ENCODE assay signal across 7 cellular contexts in the genomic region with DNA sequence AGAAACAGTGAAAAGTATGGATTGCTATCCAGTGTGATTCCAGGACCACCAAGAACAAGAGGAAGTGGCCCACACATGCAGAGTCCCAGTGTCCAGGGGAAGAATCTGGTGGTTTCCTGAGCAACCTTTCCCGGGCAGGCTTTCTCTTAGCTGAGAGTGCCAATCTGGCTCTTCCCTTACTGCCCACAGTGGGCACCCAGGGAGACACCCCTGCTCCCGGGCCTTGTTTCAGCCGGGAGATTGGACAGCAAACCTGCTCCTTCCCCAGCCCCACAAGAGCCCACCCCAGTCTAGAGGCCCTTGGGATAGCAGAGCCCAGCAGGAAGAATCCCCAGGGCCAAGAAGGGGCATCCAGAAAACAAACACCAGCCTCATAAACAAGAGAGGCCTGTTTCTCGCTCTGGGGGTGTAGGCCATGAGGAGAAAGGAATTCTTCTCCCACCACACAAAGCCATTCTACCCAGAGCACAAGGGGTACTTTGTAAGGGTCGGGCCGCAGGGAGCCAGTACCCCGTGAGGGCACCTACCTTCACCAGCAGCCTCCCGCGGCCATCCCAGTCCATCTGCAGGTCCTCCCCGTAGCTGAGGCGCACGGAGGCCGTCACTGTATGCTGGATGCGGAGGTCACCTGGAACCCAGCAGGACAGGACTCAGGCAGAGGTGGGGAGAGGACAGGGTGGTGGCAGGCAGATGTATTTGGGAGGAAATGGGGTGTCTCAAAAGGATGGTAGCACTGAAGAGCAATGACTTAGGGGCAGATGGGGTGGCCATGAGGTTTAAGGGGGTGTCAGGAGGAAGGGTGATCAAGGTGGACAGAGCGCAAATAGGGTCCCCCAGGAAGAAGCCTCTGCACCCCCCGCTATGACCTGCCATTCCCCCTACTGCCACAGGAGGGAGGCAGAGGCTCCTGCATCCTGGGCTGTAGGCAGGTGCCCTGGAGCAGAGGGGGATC.
DNase-seq lines count a peak whose midpoint lies in the region; ATAC-seq, FAIRE-seq and TF ChIP-seq lines count a peak whose summit lies in the region.

No MANE protein-coding gene starts in this region.

- peak; percentile 73 for ATAC-seq in HepG2
- no peak for ATAC-seq in HG02885 (IDR thresholded peaks at IDR 0.05; ENCODE audit: poor library complexity, unreplicated experiment)

- POLR2A ChIA-PET in HepG2 (lab: Yijun Ruan, JAX) = no interaction called here

- peak overlapping the region; percentile 53; the same call in 1 of the 2 replicates for H3K9ac ChIP-seq in HepG2 (ENCODE audit: insufficient read depth, low read depth, low read length)

- H3K9me3 ChIP-seq in MG63 = no peaks in the 10 kb centered on the region
- no peaks in the 10 kb centered on the region for H3K9me3 ChIP-seq in HepG2 (ENCODE audit: low read length)

- H3K27me3 Mint-ChIP-seq in chondrocyte (ENCODE audit: low read depth) = no peaks in the 10 kb centered on the region

- no peak overlapping the region for H2AFZ ChIP-seq in HepG2 (ENCODE audit: low read length)

- TF ChIP-seq EP300 in HepG2 (IDR thresholded peaks at IDR 0.05; ENCODE audit: low read depth in 2 of 2, low read length in 2 of 2) = no peak
- TF ChIP-seq EP300 in HepG2 (CRISPR knock-in tag; IDR thresholded peaks at IDR 0.05; ENCODE audit: borderline replicate concordance) = no peak

- peak overlapping the region; percentile 41 for H3K27ac Mint-ChIP-seq in chondrocyte (ENCODE audit: unreplicated experiment)

- H3K36me3 ChIP-seq in MG63 (no peaks in the 10 kb centered on the region), HepG2 (replicated peaks in 1 of 2; ENCODE audit: control insufficient read depth in 1 of 2, insufficient read depth in 2 of 2, low read length in 2 of 2) (no peaks in the 10 kb centered on the region)

- H3K9me3 Mint-ChIP-seq in chondrocyte (ENCODE audit: low read depth) = no peaks in the 10 kb centered on the region

- WGBS in HepG2 (ENCODE audit: low lambda C conversion rate) = 32% methylated on average over 14 of the region's 16 CpGs

- CTCF ChIA-PET in HepG2 (lab: Yijun Ruan, JAX; ENCODE audit: low intra/inter-chr PET ratio, low total read pairs) = interaction anchor here (1.2 to 1.8 kb wide), 3 partner anchors 22 to 222 kb away, joined by 3 to 11 read pairs (median 3); no protein-coding TSS in a partner anchor

- TF ChIP-seq RAD21 in HepG2 (CRISPR knock-in tag; IDR thresholded peaks at IDR 0.05) = peak; percentile 89

- no peaks in the 10 kb centered on the region for H3K79me2 ChIP-seq in HepG2 (ENCODE audit: insufficient read depth, low read length)

- H3K27ac ChIP-seq in HepG2 (ENCODE audit: extremely low read length, insufficient read depth, low read length) = no peak overlapping the region

- no peaks in the 10 kb centered on the region for H4K20me1 ChIP-seq in HepG2 (ENCODE audit: insufficient read depth, low read length)

- H3K4me3 Mint-ChIP-seq in chondrocyte (ENCODE audit: unreplicated experiment) = no peak overlapping the region

- no peaks in the 10 kb centered on the region for H3K27me3 ChIP-seq in MG63
- peaks cover 0 to 15% of the 10 kb centered on the region in 2 experiments; a peak in 2 of 5 replicates for H3K27me3 ChIP-seq in HepG2 (ENCODE audit: control insufficient read depth in 1 of 2, insufficient read depth in 2 of 2, low read length in 2 of 2)

- H3K4me3 ChIP-seq in MG63 (no peak overlapping the region), HepG2 (replicated peaks in 1 of 3; ENCODE audit: insufficient read depth in 1 of 3, low read depth in 2 of 3, low read length in 3 of 3) (peak overlapping the region in 1 of 3 experiments; percentile 42; a peak in 1 of 6 replicates)

- H3K4me2 ChIP-seq in HepG2 (ENCODE audit: low read depth, low read length) = peak overlapping the region; percentile 66

- no peaks in the 10 kb centered on the region for H3K36me3 Mint-ChIP-seq in chondrocyte (ENCODE audit: low read depth)

- no peak for TF ChIP-seq POLR2A in HepG2 (IDR thresholded peaks at IDR 0.05; ENCODE audit: insufficient read depth in 1 of 2, low read depth in 2 of 2, low read length in 2 of 2)

- peaks cover 22% of the 10 kb centered on the region for H3K4me1 Mint-ChIP-seq in chondrocyte (ENCODE audit: low read depth)

- in situ Hi-C loops in HepG2 (cut with HindIII; ENCODE audit: extremely low pct_ligation_motif_present, low pct_unique_long_range_greater_than_20kb) = loop anchor here (5.0 to 25.0 kb wide), 3 partner anchors 120 to 400 kb away; a partner anchor contains a TSS

- H3K4me1 ChIP-seq in HepG2 (ENCODE audit: insufficient read depth, low read length) = peaks cover 57% of the 10 kb centered on the region

- FAIRE-seq in HepG2 (lab: Jason Lieb, UNC) = no peak

- BruUV-seq in HepG2 (replicated peaks; lab: Mats Ljungman, UMichigan) = no TSS peak

- DNase-seq in MG63 (peak; percentile 31), chondrocyte (ENCODE audit: low spot score) (no peak), HepG2 (ENCODE audit: low spot score) (peak; percentile 24)
- peak; percentile 38 for DNase-seq in activated CD4-positive, CD25-positive, alpha-beta regulatory T cell treated with anti-CD3 and anti-CD28 coated beads, Interleukin-2, amount 50 U/mL, for 16 hours (ENCODE audit: low read depth, low spot score)
- peak; percentile 12 for DNase-seq in stimulated activated CD8-positive, alpha-beta memory T cell treated with anti-CD3 and anti-CD28 coated beads, Interleukin-12 subunit alpha, Interleukin-12 subunit beta, amount 100 ng/mL, for 24 hours (ENCODE audit: extremely low read depth)

- intact Hi-C loops in HepG2 (cut with micrococcal nuclease; ENCODE audit: unreplicated experiment) = loop anchor here (1.0 to 5.0 kb wide), 3 partner anchors 120 to 223 kb away; no protein-coding TSS in a partner anchor

- TF ChIP-seq CTCF in GM12872 (IDR thresholded peaks at IDR 0.05; ENCODE audit: insufficient read depth, low read depth, low read length) = peak; percentile 98
- TF ChIP-seq CTCF in chondrocyte (IDR thresholded peaks at IDR 0.05) = peak; percentile 96
- peak; percentile 95 for TF ChIP-seq CTCF in HepG2 (CRISPR knock-in tag; IDR thresholded peaks at IDR 0.05)

TF ChIP-seq in HepG2, 621 proteins besides CTCF, POLR2A, EP300 and RAD21 (continues in another document):
- TF ChIP-seq KLF9 (CRISPR knock-in tag; IDR thresholded peaks at IDR 0.05; ENCODE audit: low read depth) (no peak), ZC3H4 (CRISPR knock-in tag; IDR thresholded peaks at IDR 0.05; ENCODE audit: borderline replicate concordance) (no peak), KDM5B (CRISPR knock-in tag; IDR thresholded peaks at IDR 0.05; ENCODE audit: borderline replicate concordance) (peak; percentile 52; the same call in 1 of the 2 replicates), IKZF4 (CRISPR knock-in tag; IDR thresholded peaks at IDR 0.05; ENCODE audit: borderline replicate concordance, low read depth, not compliant biosample characterization) (no peak), ZNF432 (CRISPR knock-in tag; IDR thresholded peaks at IDR 0.05; ENCODE audit: borderline replicate concordance) (no peak), KDM2A (CRISPR knock-in tag; IDR thresholded peaks at IDR 0.05; ENCODE audit: borderline replicate concordance, low read depth) (peak; percentile 68; the same call in 1 of the 2 replicates), ZNF382 (CRISPR knock-in tag; IDR thresholded peaks at IDR 0.05; ENCODE audit: borderline replicate concordance) (no peak), SIX4 (CRISPR knock-in tag; IDR thresholded peaks at IDR 0.05) (no peak), MAZ (IDR thresholded peaks at IDR 0.05; ENCODE audit: borderline replicate concordance, low read depth, low read length) (peak; percentile 32; the same call in 1 of the 2 replicates), MAZ (CRISPR knock-in tag; IDR thresholded peaks at IDR 0.05; ENCODE audit: low read depth) (no peak), SOX5 (CRISPR knock-in tag; IDR thresholded peaks at IDR 0.05; ENCODE audit: borderline replicate concordance) (peak; percentile 11; the same call in 1 of the 2 replicates), PITX1 (CRISPR knock-in tag; IDR thresholded peaks at IDR 0.05) (no peak)
- TF ChIP-seq, protein P1, sequence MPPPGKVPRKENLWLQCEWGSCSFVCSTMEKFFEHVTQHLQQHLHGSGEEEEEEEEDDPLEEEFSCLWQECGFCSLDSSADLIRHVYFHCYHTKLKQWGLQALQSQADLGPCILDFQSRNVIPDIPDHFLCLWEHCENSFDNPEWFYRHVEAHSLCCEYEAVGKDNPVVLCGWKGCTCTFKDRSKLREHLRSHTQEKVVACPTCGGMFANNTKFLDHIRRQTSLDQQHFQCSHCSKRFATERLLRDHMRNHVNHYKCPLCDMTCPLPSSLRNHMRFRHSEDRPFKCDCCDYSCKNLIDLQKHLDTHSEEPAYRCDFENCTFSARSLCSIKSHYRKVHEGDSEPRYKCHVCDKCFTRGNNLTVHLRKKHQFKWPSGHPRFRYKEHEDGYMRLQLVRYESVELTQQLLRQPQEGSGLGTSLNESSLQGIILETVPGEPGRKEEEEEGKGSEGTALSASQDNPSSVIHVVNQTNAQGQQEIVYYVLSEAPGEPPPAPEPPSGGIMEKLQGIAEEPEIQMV (CRISPR knock-in tag; IDR thresholded peaks at IDR 0.05; ENCODE audit: low read depth) = no peak
- TF ChIP-seq, protein P2, sequence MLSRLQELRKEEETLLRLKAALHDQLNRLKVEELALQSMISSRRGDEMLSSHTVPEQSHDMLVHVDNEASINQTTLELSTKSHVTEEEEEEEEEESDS (CRISPR knock-in tag; IDR thresholded peaks at IDR 0.05; ENCODE audit: borderline replicate concordance) = no peak
